1 cellular context compared by ENCODE assay signal in genomic region chr17:6575596-6575988, GRCh38.
TF ChIP-seq lines count a peak whose summit lies in the region.

No MANE protein-coding gene starts in this region.

TF ChIP-seq in SK-N-SH treated with all-trans-retinoic acid at 6 μM for 48 hours, 23 proteins besides CTCF, POLR2A, EP300 and RAD21 (continued from another document):
- TF ChIP-seq CREB5 (CRISPR knock-in tag; IDR thresholded peaks at IDR 0.05; ENCODE audit: low read depth) (no peak), RARB (CRISPR knock-in tag; IDR thresholded peaks at IDR 0.05) (no peak), ZNF565 (CRISPR knock-in tag; conservative IDR thresholded peaks at IDR 0.05; ENCODE audit: low read depth) (no peak), ESRRG (CRISPR knock-in tag; IDR thresholded peaks at IDR 0.05) (no peak), POU6F1 (CRISPR knock-in tag; IDR thresholded peaks at IDR 0.05; ENCODE audit: borderline replicate concordance, low read depth) (no peak), GLIS3 (CRISPR knock-in tag; IDR thresholded peaks at IDR 0.05) (no peak), ZFP3 (CRISPR knock-in tag; IDR thresholded peaks at IDR 0.05) (no peak), BACH2 (CRISPR knock-in tag; IDR thresholded peaks at IDR 0.05; ENCODE audit: borderline replicate concordance) (no peak), CSDC2 (CRISPR knock-in tag; IDR thresholded peaks at IDR 0.05) (no peak)
